In genomic region chr7:120138497-120138896, GRCh38 we compare ENCODE assay signal across 28 cellular contexts.
"Had no signal": no experiment of that assay in that cellular context is flagged by ENCODE, and none has a peak within 500 bp of the region (broad histone marks: within the 10 kb centered on the region; RNA-seq: fewer than 3 reads in every experiment).

No MANE protein-coding gene starts in this region.

- H3K4me3 ChIP-seq: neural progenitor cell, ovary, psoas muscle, right lobe of liver, sigmoid colon, stomach, thoracic aorta, tibial artery, transverse colon, upper lobe of right lung, uterus had no signal

- H2AFZ ChIP-seq: neural progenitor cell, parathyroid adenoma had no signal

- H3K36me3 Mint-ChIP-seq: natural killer cell; neural progenitor cell; stimulated activated effector memory CD8-positive, alpha-beta T cell treated with anti-CD3 and anti-CD28 coated beads, Interleukin-12 subunit alpha, Interleukin-12 subunit beta, amount 100 ng/mL, for 72 hours; stimulated activated naive B cell treated with anti-CD40 and anti-IgM and Interleukin-4, amounts not matched to agents 10 μg/mL and 1 μg/mL and 100 μg/mL, for 72 hours; type B pancreatic cell had no signal

- H3K36me3 ChIP-seq: neural progenitor cell, ovary, right lobe of liver, sigmoid colon, stomach, thoracic aorta, tibial artery, transverse colon, upper lobe of right lung, uterus had no signal

- H3K27ac Mint-ChIP-seq: natural killer cell; nephron; neural progenitor cell; progenitor cell of endocrine pancreas; stimulated activated effector memory CD8-positive, alpha-beta T cell treated with anti-CD3 and anti-CD28 coated beads, Interleukin-12 subunit alpha, Interleukin-12 subunit beta, amount 100 ng/mL, for 72 hours; stimulated activated naive B cell treated with anti-CD40 and anti-IgM and Interleukin-4, amounts not matched to agents 10 μg/mL and 1 μg/mL and 100 μg/mL, for 72 hours; stimulated activated naive CD8-positive, alpha-beta T cell treated with anti-CD3 and anti-CD28 coated beads, Interleukin-15, Interleukin-2, amounts not matched to agents 100 ng/mL and 50 ng/mL, for 24 hours; type B pancreatic cell had no signal

- H3K27ac ChIP-seq: neural progenitor cell, ovary, parathyroid adenoma, psoas muscle, right lobe of liver, sigmoid colon, stomach, thoracic aorta, tibial artery, transverse colon, upper lobe of right lung, uterus had no signal

- H3K9me3 Mint-ChIP-seq: neural progenitor cell, type B pancreatic cell had no signal

- H3K9me3 ChIP-seq: ovary, psoas muscle, right lobe of liver, sigmoid colon, stomach, thoracic aorta, tibial artery, transverse colon, upper lobe of right lung, uterus had no signal

- DNase-seq: natural killer cell; occipital lobe; ovary; posterior cingulate gyrus; psoas muscle; right cardiac atrium; right lobe of liver; sigmoid colon; small intestine; stimulated activated CD4-positive, alpha-beta T cell treated with anti-CD3 and anti-CD28 coated beads, Interleukin-15, amount 100 ng/mL, for 24 hours; stimulated activated CD4-positive, alpha-beta T cell treated with anti-CD3 and anti-CD28 coated beads, Interleukin-2, amount 100 ng/mL, for 24 hours; stimulated activated CD4-positive, alpha-beta T cell treated with anti-CD3 and anti-CD28 coated beads, Interleukin-2, amount 100 ng/mL, for 48 hours; stimulated activated CD4-positive, alpha-beta T cell treated with anti-CD3 and anti-CD28 coated beads, Interleukin-4, amount 100 ng/mL, for 24 hours; stimulated activated naive B cell treated with anti-CD40 and anti-IgM and Interleukin-4, amounts not matched to agents 10 μg/mL and 1 μg/mL and 100 μg/mL, for 72 hours; stimulated activated naive CD4-positive, alpha-beta T cell treated with Interleukin-2 at 50 U/mL for 16 hours; stomach; tibial artery; transverse colon; upper lobe of right lung; uterus had no signal

- H3K4me1 ChIP-seq: neural progenitor cell, parathyroid adenoma, psoas muscle, sigmoid colon, stomach, tibial artery, transverse colon, upper lobe of right lung, uterus had no signal

- H3K4me2 ChIP-seq: neural progenitor cell had no signal

- H3K4me1 Mint-ChIP-seq: natural killer cell; nephron; neural progenitor cell; stimulated activated effector memory CD8-positive, alpha-beta T cell treated with anti-CD3 and anti-CD28 coated beads, Interleukin-12 subunit alpha, Interleukin-12 subunit beta, amount 100 ng/mL, for 72 hours; stimulated activated naive B cell treated with anti-CD40 and anti-IgM and Interleukin-4, amounts not matched to agents 10 μg/mL and 1 μg/mL and 100 μg/mL, for 72 hours had no signal

- H3K9ac ChIP-seq: neural progenitor cell, parathyroid adenoma had no signal

- H3K79me2 ChIP-seq: parathyroid adenoma had no signal

- H3K27me3 Mint-ChIP-seq: progenitor cell of endocrine pancreas; stimulated activated naive B cell treated with anti-CD40 and anti-IgM and Interleukin-4, amounts not matched to agents 10 μg/mL and 1 μg/mL and 100 μg/mL, for 72 hours; stimulated activated naive CD8-positive, alpha-beta T cell treated with anti-CD3 and anti-CD28 coated beads, Interleukin-15, Interleukin-2, amounts not matched to agents 100 ng/mL and 50 ng/mL, for 24 hours; type B pancreatic cell had no signal

- H3K4me3 Mint-ChIP-seq: natural killer cell; nephron; neural progenitor cell; stimulated activated effector memory CD8-positive, alpha-beta T cell treated with anti-CD3 and anti-CD28 coated beads, Interleukin-12 subunit alpha, Interleukin-12 subunit beta, amount 100 ng/mL, for 72 hours; stimulated activated naive B cell treated with anti-CD40 and anti-IgM and Interleukin-4, amounts not matched to agents 10 μg/mL and 1 μg/mL and 100 μg/mL, for 72 hours; stimulated activated naive CD8-positive, alpha-beta T cell treated with anti-CD3 and anti-CD28 coated beads, Interleukin-15, Interleukin-2, amounts not matched to agents 100 ng/mL and 50 ng/mL, for 24 hours; type B pancreatic cell had no signal

- ATAC-seq: natural killer cell; psoas muscle; right cardiac atrium; stimulated activated effector memory CD8-positive, alpha-beta T cell treated with anti-CD3 and anti-CD28 coated beads, Interleukin-12 subunit alpha, Interleukin-12 subunit beta, amount 100 ng/mL, for 72 hours; stimulated activated naive B cell treated with anti-CD40 and anti-IgM and Interleukin-4, amounts not matched to agents 10 μg/mL and 1 μg/mL and 100 μg/mL, for 72 hours; upper lobe of right lung had no signal

- H3K27me3 ChIP-seq: neural progenitor cell, ovary, right lobe of liver, sigmoid colon, stomach, tibial artery, transverse colon, upper lobe of right lung, uterus had no signal
